Comparison of ENCODE assay signal across 8 cellular contexts in genomic region chr12:68686595-68687521, GRCh38. TPM values are rescaled to one million over a fixed set of nuclear protein-coding genes. Genes with fewer than 3 reads are reported as not detected.
A peak's percentile ranks its signal among the peaks of the same experiment; 100 is the strongest.
DNase-seq lines count a peak whose midpoint lies in the region; ATAC-seq and TF ChIP-seq lines count a peak whose summit lies in the region.

TSS of gene NUP107 (plus strand) at chr12:68686978. CDS start at chr12:68687066, 88 bp downstream.

- no peaks in the 10 kb centered on the region for H3K9me3 ChIP-seq in CD8-positive, alpha-beta T cell (ENCODE audit: low read length)
- no peaks in the 10 kb centered on the region for H3K9me3 ChIP-seq in lung (ENCODE audit: control insufficient read depth in 2 of 2, insufficient read depth in 1 of 2, low read length in 1 of 2)

- H3K36me3 ChIP-seq in CD8-positive, alpha-beta T cell (ENCODE audit: insufficient read depth, low read length), result peaks cover 6% of the 10 kb centered on the region
- peaks cover 4 to 7% of the 10 kb centered on the region in 2 donors for H3K36me3 ChIP-seq in lung (ENCODE audit: control insufficient read depth in 2 of 2, insufficient read depth in 2 of 2, low read length in 2 of 2)

- H3K36me3 Mint-ChIP-seq in CD8-positive, alpha-beta T cell, result peaks cover 40% of the 10 kb centered on the region

- POLR2A ChIA-PET in CD8-positive, alpha-beta T cell (lab: Charles Lee), result interaction anchor here (0.8 to 3.0 kb wide), 8 partner anchors 11 to 506 kb away, joined by 3 to 9 read pairs (median 4); partner anchors contain the start of genes MDM2, RAP1B and SLC35E3

- peaks cover 41% of the 10 kb centered on the region for H3K4me1 Mint-ChIP-seq in CD8-positive, alpha-beta T cell (ENCODE audit: low read depth)

- no peaks in the 10 kb centered on the region for H3K27me3 ChIP-seq in CD8-positive, alpha-beta T cell (ENCODE audit: insufficient read depth, low read length)
- no peaks in the 10 kb centered on the region for H3K27me3 ChIP-seq in lung (ENCODE audit: control insufficient read depth, insufficient read depth)

- no peaks in the 10 kb centered on the region for H3K27me3 Mint-ChIP-seq in CD8-positive, alpha-beta T cell (ENCODE audit: low read depth)

- 0 to 1% methylated on average over 44 of the region's 44 CpGs for WGBS in lung, 2 donors

- peak within 1 kb of the TSS; percentile 100 for H3K27ac Mint-ChIP-seq in CD8-positive, alpha-beta T cell

- intact Hi-C loops in CD8-positive, alpha-beta T cell (cut with DNase I, micrococcal nuclease), result loop anchor here (1.0 to 5.0 kb wide), 13 partner anchors 12 to 1418 kb away; partner anchors contain the start of genes MDM2 (in 2 of the 2), RAP1B (in 2 of the 2), SLC35E3 (in 2 of the 2) and CAND1 (in 1 of the 2)

- H3K9me3 Mint-ChIP-seq in CD8-positive, alpha-beta T cell, result no peaks in the 10 kb centered on the region

- DNase-seq in CD8-positive, alpha-beta T cell, result peak; percentile 95 to 99 (median 98)
- peak; percentile 98 for DNase-seq in HS-27A (ENCODE audit: low read depth)
- peak; percentile 78 for DNase-seq in NK-92 (lab: John Stamatoyannopoulos, UW; ENCODE audit: unreplicated experiment)
- DNase-seq in activated CD8-positive, alpha-beta memory T cell treated with anti-CD3 and anti-CD28 coated beads for 24 hours, result peak; percentile 98
- peak; percentile 97 for DNase-seq in effector CD8-positive, alpha-beta T cell (lab: John Stamatoyannopoulos, UW)
- DNase-seq in lung (ENCODE audit: low spot score), result peak; percentile 99
- peak; percentile 93 to 98 (median 94) for DNase-seq in stimulated activated CD4-positive, alpha-beta T cell treated with anti-CD3 and anti-CD28 coated beads, TNF-alpha, amount 100 ng/mL, for 4 hours (ENCODE audit: low read depth in 3 of 3)

- CTCF ChIA-PET in CD8-positive, alpha-beta T cell (lab: Charles Lee), result interaction anchor here (0.9 kb wide), 1 partner anchor 74 kb away, joined by 3 read pairs; no protein-coding TSS in a partner anchor

- H3K4me3 ChIP-seq in CD8-positive, alpha-beta T cell (ENCODE audit: low read depth, low read length), result peak within 1 kb of the TSS; percentile 91
- H3K4me3 ChIP-seq in lung, result peak within 1 kb of the TSS; percentile 81

- TF ChIP-seq CTCF in CD8-positive, alpha-beta T cell (IDR thresholded peaks at IDR 0.05), result no peak
- TF ChIP-seq CTCF in lung (IDR thresholded peaks at IDR 0.05; ENCODE audit: control extremely low read depth, extremely low read depth), result no peak

- ATAC-seq in CD8-positive, alpha-beta T cell, result peak; percentile 96
- ATAC-seq in GM19467 (IDR thresholded peaks at IDR 0.05; ENCODE audit: unreplicated experiment), result peak; percentile 94
- ATAC-seq in lung (ENCODE audit: insufficient read depth, low FRiP score), result peak; percentile 91

- H3K4me3 Mint-ChIP-seq in CD8-positive, alpha-beta T cell, result peak within 1 kb of the TSS; percentile 99

- peak within 1 kb of the TSS; percentile 78 for H3K27ac ChIP-seq in CD8-positive, alpha-beta T cell (ENCODE audit: low read depth, low read length)
- peak within 1 kb of the TSS; percentile 62 to 82 for H3K27ac ChIP-seq in lung (ENCODE audit: low read depth in 1 of 2, low read length in 1 of 2)

- peaks cover 24% of the 10 kb centered on the region for H3K4me1 ChIP-seq in CD8-positive, alpha-beta T cell (ENCODE audit: insufficient read depth, low read length)
- H3K4me1 ChIP-seq in lung (ENCODE audit: control insufficient read depth in 2 of 2, insufficient read depth in 2 of 2, low read length in 2 of 2), result peaks cover 0 to 4% of the 10 kb centered on the region in 2 donors

RNA-seq across cellular contexts. Expression of gene NUP107, which starts in this region (rescaled TPM):
- total RNA-seq in CD8-positive, alpha-beta T cell, result 10 to 100 TPM; 40.1 to 45.9 TPM
- 10 to 100 TPM; 33.9 to 74.7 TPM for total RNA-seq in lung
- 10 to 100 TPM; 18.4 to 18.9 TPM for polyA plus RNA-seq in lung

Comparison
In these comparisons a context has a peak if more than half of its experiments do, and no peak if none do; other contexts are left out.
1. Peak in every context shown above with its lines: DNase-seq, ATAC-seq, H3K4me3 ChIP-seq and H3K27ac ChIP-seq.